27 cellular contexts compared by ENCODE assay signal in genomic region chr2:108936076-108936867, GRCh38. TPM values are rescaled to one million over a fixed set of nuclear protein-coding genes. Genes with fewer than 3 reads are reported as not detected.
"Had no signal": no experiment of that assay in that cellular context is flagged by ENCODE, and none has a peak within 500 bp of the region (broad histone marks: within the 10 kb centered on the region; RNA-seq: fewer than 3 reads in every experiment).

No MANE protein-coding gene starts in this region.

- H3K9ac ChIP-seq: SK-N-SH had no signal

- FAIRE-seq: islet of Langerhans had no signal

- DNase-seq: activated CD4-positive, alpha-beta T cell treated with anti-CD3 and anti-CD28 coated beads, Interleukin-2, amount 10 ng/mL, durations not matched to agents 7 days and 5 days; activated CD4-positive, CD25-positive, alpha-beta regulatory T cell; activated CD8-positive, alpha-beta memory T cell treated with anti-CD3 and anti-CD28 coated beads, Interleukin-2, amount 50 U/mL, for 48 hours; activated naive CD8-positive, alpha-beta T cell treated with anti-CD3 and anti-CD28 coated beads for 36 hours; body of pancreas; central memory CD4-positive, alpha-beta T cell; colonic mucosa; foreskin keratinocyte; hippocampal formation; left colon; SK-N-SH; stimulated activated CD4-positive, alpha-beta T cell treated with anti-CD3 and anti-CD28 coated beads, Interleukin-15, amount 100 ng/mL, for 24 hours; stimulated activated CD4-positive, alpha-beta T cell treated with anti-CD3 and anti-CD28 coated beads, Interleukin-2, amount 100 ng/mL, for 48 hours; T-cell; T-helper 9 cell; tibial artery had no signal

- H3K4me1 ChIP-seq: body of pancreas, prostate gland had no signal

- H3K27ac ChIP-seq: body of pancreas, colonic mucosa, foreskin keratinocyte, prostate gland, tibial artery, vagina had no signal

- H3K9me3 ChIP-seq: body of pancreas, colonic mucosa, prostate gland, SK-N-SH, tibial artery, vagina had no signal

- ATAC-seq: body of pancreas, foreskin keratinocyte, left colon, T-cell had no signal

- H3K36me3 ChIP-seq: colonic mucosa, prostate gland, tibial artery, vagina had no signal

- H3K27me3 ChIP-seq: body of pancreas, colonic mucosa, vagina had no signal

- H3K4me2 ChIP-seq: SK-N-SH had no signal

- H3K4me3 ChIP-seq: body of pancreas, colonic mucosa, prostate gland, skin epidermis, tibial artery, vagina had no signal

RNA-seq across cellular contexts. Expression of gene EDAR, which starts 52.7 kb away (rescaled TPM):
- total RNA-seq: body of pancreas, fibroblast of lung, foreskin keratinocyte, lung microvascular endothelial cell, myocyte, neural crest cell, osteocyte, subcutaneous adipose tissue had no signal
- polyA plus RNA-seq: fibroblast of lung, right cardiac atrium, SK-N-SH had no signal
